22 cellular contexts compared by ENCODE assay signal in genomic region chr1:4344065-4344753, GRCh38.
DNase-seq lines count a peak whose midpoint lies in the region; ATAC-seq, FAIRE-seq and TF ChIP-seq lines count a peak whose summit lies in the region.
"Had no signal": no experiment of that assay in that cellular context is flagged by ENCODE, and none has a peak within 500 bp of the region (broad histone marks: within the 10 kb centered on the region; RNA-seq: fewer than 3 reads in every experiment).

No MANE protein-coding gene starts in this region.

- H3K4me1 Mint-ChIP-seq in chondrocyte (ENCODE audit: low read depth), result no peaks in the 10 kb centered on the region
- H3K4me1 Mint-ChIP-seq in activated CD4-positive, alpha-beta T cell treated with anti-CD3 and anti-CD28 coated beads for 36 hours, result no peaks in the 10 kb centered on the region

- no peaks in the 10 kb centered on the region for H3K79me2 ChIP-seq in Karpas-422 (ENCODE audit: low read length)
- no peaks in the 10 kb centered on the region for H3K79me2 ChIP-seq in GM12878 (ENCODE audit: control insufficient read depth, insufficient read depth, low read length)

- no peaks in the 10 kb centered on the region for H3K9me2 ChIP-seq in Karpas-422 (replicated peaks; ENCODE audit: insufficient read depth, low read length)

- H3K4me3 ChIP-seq in BLaER1 (0 out of 2 replicates have a peak overlapping the region, but pooled peaks have one; percentile 31), Karpas-422 (ENCODE audit: low read length) (0 out of 2 replicates have a peak overlapping the region, but pooled peaks have one; percentile 9), GM12878 (no peak overlapping the region)
- H3K4me3 ChIP-seq: heart left ventricle, SJSA1, testis had no signal

- no peak overlapping the region for H3K4me3 Mint-ChIP-seq in chondrocyte (ENCODE audit: unreplicated experiment)
- H3K4me3 Mint-ChIP-seq in activated CD4-positive, alpha-beta T cell treated with anti-CD3 and anti-CD28 coated beads for 36 hours, result no peak overlapping the region
- H3K4me3 Mint-ChIP-seq: activated CD8-positive, alpha-beta T cell treated with anti-CD3 and anti-CD28 coated beads, Interleukin-2, amount 10 ng/mL, durations not matched to agents 7 days and 5 days; activated T-cell treated with anti-CD3 and anti-CD28 coated beads, Interleukin-2, amount 50 U/mL, for 24 hours; effector memory CD8-positive, alpha-beta T cell had no signal

- no peaks in the 10 kb centered on the region for H4K20me1 ChIP-seq in BLaER1
- H4K20me1 ChIP-seq in Karpas-422 (ENCODE audit: insufficient read depth, low read depth, low read length), result no peaks in the 10 kb centered on the region
- H4K20me1 ChIP-seq in GM12878 (ENCODE audit: control insufficient read depth, insufficient read depth), result no peaks in the 10 kb centered on the region

- TF ChIP-seq POLR2A in GM12878 (IDR thresholded peaks at IDR 0.05; ENCODE audit: low read depth, low read length), result no peak

- H3K27me3 ChIP-seq in BLaER1 (no peaks in the 10 kb centered on the region), Karpas-422 (ENCODE audit: low read length) (no peaks in the 10 kb centered on the region), GM12878 (replicated peaks in 1 of 2; ENCODE audit: control insufficient read depth in 2 of 2, insufficient read depth in 2 of 2, low read length in 1 of 2) (no peaks in the 10 kb centered on the region)
- H3K27me3 ChIP-seq: SJSA1, testis had no signal

- peak overlapping the region; percentile 72 for H3K27ac ChIP-seq in BLaER1
- no peak overlapping the region; the same call in 1 of the 2 replicates for H3K27ac ChIP-seq in Karpas-422 (ENCODE audit: low read length)
- H3K27ac ChIP-seq in GM12878 (ENCODE audit: control insufficient read depth, insufficient read depth), result no peak overlapping the region
- H3K27ac ChIP-seq: heart left ventricle, SJSA1, testis had no signal

- no peaks in the 10 kb centered on the region for H3K27me3 Mint-ChIP-seq in chondrocyte (ENCODE audit: low read depth)
- peaks cover 2% of the 10 kb centered on the region for H3K27me3 Mint-ChIP-seq in activated CD4-positive, alpha-beta T cell treated with anti-CD3 and anti-CD28 coated beads for 36 hours

- in situ Hi-C loops in GM12878 (cut with MboI), result no loop called here

- no peak for TF ChIP-seq CTCF in GM12878 (IDR thresholded peaks at IDR 0.05 in 2 of 3, conservative IDR thresholded peaks at IDR 0.05 in 1 of 3; ENCODE audit: control insufficient read depth in 2 of 3, extremely low read depth in 1 of 3, insufficient read depth in 1 of 3, low read depth in 3 of 3, low read length in 3 of 3)
- TF ChIP-seq CTCF in chondrocyte (IDR thresholded peaks at IDR 0.05), result no peak

- RAD21 ChIA-PET in GM12878 (lab: Charles Lee; ENCODE audit: unreplicated experiment), result no interaction called here

- peak; percentile 63 for ATAC-seq in GM19043 (IDR thresholded peaks at IDR 0.05; ENCODE audit: low read depth, unreplicated experiment)
- peak; percentile 57 for ATAC-seq in GM12878
- ATAC-seq in HG02870 (IDR thresholded peaks at IDR 0.05; ENCODE audit: unreplicated experiment), result no peak
- no peak for ATAC-seq in activated CD4-positive, alpha-beta T cell treated with anti-CD3 and anti-CD28 coated beads for 36 hours
- ATAC-seq: activated CD8-positive, alpha-beta T cell treated with anti-CD3 and anti-CD28 coated beads, Interleukin-2, amount 10 ng/mL, durations not matched to agents 7 days and 5 days; activated naive CD4-positive, alpha-beta T cell treated with anti-CD3 and anti-CD28 coated beads, Interleukin-2, amount 50 U/mL, for 72 hours; effector memory CD8-positive, alpha-beta T cell; heart left ventricle had no signal

- peak overlapping the region; percentile 67 for H3K4me2 ChIP-seq in BLaER1
- peak overlapping the region; percentile 32 for H3K4me2 ChIP-seq in Karpas-422 (ENCODE audit: low read depth, low read length, poor library complexity, severe bottlenecking)
- no peak overlapping the region for H3K4me2 ChIP-seq in GM12878 (ENCODE audit: control insufficient read depth, insufficient read depth)

- H3K9me3 ChIP-seq in BLaER1, result no peaks in the 10 kb centered on the region
- no peaks in the 10 kb centered on the region for H3K9me3 ChIP-seq in Karpas-422 (ENCODE audit: low read length)
- H3K9me3 ChIP-seq in GM12878 (replicated peaks; ENCODE audit: control insufficient read depth, insufficient read depth, low read length), result no peaks in the 10 kb centered on the region; the same call in 2 of the 3 replicates
- H3K9me3 ChIP-seq: heart left ventricle, testis had no signal

- TF ChIP-seq RAD21 in GM12878 (IDR thresholded peaks at IDR 0.05; ENCODE audit: insufficient read depth, low read depth, low read length), result no peak

- peaks cover 30% of the 10 kb centered on the region for H3K4me1 ChIP-seq in BLaER1
- H3K4me1 ChIP-seq in Karpas-422 (ENCODE audit: low read length), result peaks cover 13% of the 10 kb centered on the region
- H3K4me1 ChIP-seq in GM12878 (ENCODE audit: control insufficient read depth, insufficient read depth, low read length), result no peaks in the 10 kb centered on the region
- H3K4me1 ChIP-seq: heart left ventricle, SJSA1 had no signal

- H3K36me3 ChIP-seq in BLaER1, result no peaks in the 10 kb centered on the region
- no peaks in the 10 kb centered on the region for H3K36me3 ChIP-seq in Karpas-422 (ENCODE audit: insufficient read depth, low read length)
- H3K36me3 ChIP-seq in GM12878 (ENCODE audit: control insufficient read depth in 2 of 2, insufficient read depth in 2 of 2, low read length in 1 of 2), result no peaks in the 10 kb centered on the region
- H3K36me3 ChIP-seq: heart left ventricle, SJSA1 had no signal

- peaks cover 34% of the 10 kb centered on the region for H3K9me3 Mint-ChIP-seq in chondrocyte (ENCODE audit: low read depth)
- H3K9me3 Mint-ChIP-seq in activated CD4-positive, alpha-beta T cell treated with anti-CD3 and anti-CD28 coated beads for 36 hours (ENCODE audit: low read depth), result no peaks in the 10 kb centered on the region
- H3K9me3 Mint-ChIP-seq: activated naive CD4-positive, alpha-beta T cell treated with anti-CD3 and anti-CD28 coated beads, Interleukin-2, amount 50 U/mL, for 72 hours; activated T-cell treated with anti-CD3 and anti-CD28 coated beads, Interleukin-2, amount 50 U/mL, for 24 hours; effector memory CD8-positive, alpha-beta T cell had no signal

- no peaks in the 10 kb centered on the region for H3K36me3 Mint-ChIP-seq in chondrocyte (ENCODE audit: low read depth)
- no peaks in the 10 kb centered on the region for H3K36me3 Mint-ChIP-seq in activated CD4-positive, alpha-beta T cell treated with anti-CD3 and anti-CD28 coated beads for 36 hours (ENCODE audit: low read depth)
- H3K36me3 Mint-ChIP-seq: activated naive CD4-positive, alpha-beta T cell treated with anti-CD3 and anti-CD28 coated beads, Interleukin-2, amount 50 U/mL, for 72 hours had no signal

- H2AFZ ChIP-seq in Karpas-422 (ENCODE audit: low read length) (peak overlapping the region; percentile 33; the same call in 1 of the 2 replicates), GM12878 (ENCODE audit: control insufficient read depth, low read depth, low read length) (no peak overlapping the region)

- no peak for FAIRE-seq in GM12878 (lab: Jason Lieb, UNC)
- FAIRE-seq: H54 had no signal

- WGBS in GM12878 (ENCODE audit: insufficient coverage, insufficient replicate concordance, low lambda C conversion rate, missing lambda C conversion rate), result 26% methylated on average over 18 of the region's 18 CpGs

- no TSS peak for BruUV-seq in GM12878 (replicated peaks; lab: Mats Ljungman, UMichigan)

- CTCF ChIA-PET in GM12878 (lab: Yijun Ruan, JAX), result no interaction called here
- CTCF ChIA-PET in activated CD4-positive, alpha-beta T cell treated with anti-CD3 and anti-CD28 coated beads for 36 hours (lab: Charles Lee), result no interaction called here

- H3K9ac ChIP-seq in BLaER1, result peak overlapping the region; percentile 44
- H3K9ac ChIP-seq in Karpas-422 (ENCODE audit: low read length), result peak overlapping the region; percentile 51
- H3K9ac ChIP-seq in GM12878 (ENCODE audit: control insufficient read depth, insufficient read depth, low read length), result no peak overlapping the region

- SMC1A ChIA-PET in GM12878 (lab: Charles Lee; ENCODE audit: uncharacterized antibody, unreplicated experiment), result no interaction called here

- intact Hi-C loops in GM12878 (cut with micrococcal nuclease; ENCODE audit: unreplicated experiment), result no loop called here
- intact Hi-C loops in activated CD4-positive, alpha-beta T cell treated with anti-CD3 and anti-CD28 coated beads for 36 hours (cut with DNase I, micrococcal nuclease), result no loop called here

- DNase-seq in Karpas-422, result peak; percentile 78
- DNase-seq in GM12878 (ENCODE audit: low read depth, low spot score), result peak; percentile 9
- no peak for DNase-seq in DMS79 treated with DMSO at 0.1 percent for 48 hours (lab: John Stamatoyannopoulos, UW)
- no peak for DNase-seq in chondrocyte (ENCODE audit: low spot score)
- no peak for DNase-seq in activated CD4-positive, alpha-beta T cell treated with anti-CD3 and anti-CD28 coated beads for 36 hours
- DNase-seq: activated CD4-positive, CD25-positive, alpha-beta regulatory T cell; activated CD8-positive, alpha-beta T cell treated with anti-CD3 and anti-CD28 coated beads, Interleukin-2, amount 10 ng/mL, durations not matched to agents 7 days and 5 days; activated T-cell treated with anti-CD3 and anti-CD28 coated beads, Interleukin-2, amount 50 U/mL, for 24 hours; DMS 273 treated with DMSO at 0.1 percent for 48 hours; effector memory CD8-positive, alpha-beta T cell; heart left ventricle; NCI-H2081; NCI-H510A; nucleus accumbens; T-helper 2 cell; testis had no signal

- POLR2A ChIA-PET in GM12878 (lab: Charles Lee), result no interaction called here
- POLR2A ChIA-PET in activated CD4-positive, alpha-beta T cell treated with anti-CD3 and anti-CD28 coated beads for 36 hours (lab: Charles Lee), result no interaction called here

- TF ChIP-seq EP300 in GM12878 (IDR thresholded peaks at IDR 0.05; ENCODE audit: borderline replicate concordance in 1 of 2, control insufficient read depth in 1 of 2, low read depth in 2 of 2, low read length in 2 of 2), result no peak

- H3K27ac Mint-ChIP-seq in chondrocyte (ENCODE audit: unreplicated experiment), result no peak overlapping the region
- H3K27ac Mint-ChIP-seq in activated CD4-positive, alpha-beta T cell treated with anti-CD3 and anti-CD28 coated beads for 36 hours, result no peak overlapping the region
- H3K27ac Mint-ChIP-seq: activated CD8-positive, alpha-beta T cell treated with anti-CD3 and anti-CD28 coated beads, Interleukin-2, amount 10 ng/mL, durations not matched to agents 7 days and 5 days; activated naive CD4-positive, alpha-beta T cell treated with anti-CD3 and anti-CD28 coated beads, Interleukin-2, amount 50 U/mL, for 72 hours; effector memory CD8-positive, alpha-beta T cell had no signal

TF ChIP-seq in GM12878, 131 proteins besides CTCF, POLR2A, EP300 and RAD21:
- peak; percentile 39 for TF ChIP-seq MEF2B (IDR thresholded peaks at IDR 0.05; ENCODE audit: partially characterized antibody, poor library complexity, severe bottlenecking)
- no peak for TF ChIP-seq CBX5 (IDR thresholded peaks at IDR 0.05; ENCODE audit: low read depth)

Comparison
In these comparisons a context has a peak if more than half of its experiments do, and no peak if none do; other contexts are left out.
1. ATAC-seq: peak in GM19043 (single experiment) and GM12878 (single experiment); none in HG02870 (single experiment) and activated CD4-positive, alpha-beta T cell treated with anti-CD3 and anti-CD28 coated beads for 36 hours (single experiment).
2. DNase-seq: peak in Karpas-422 (single experiment) and GM12878 (single experiment); none in DMS79 treated with DMSO at 0.1 percent for 48 hours (single experiment), chondrocyte (single experiment) and activated CD4-positive, alpha-beta T cell treated with anti-CD3 and anti-CD28 coated beads for 36 hours (single experiment).